Comparison of ENCODE assay signal across 22 cellular contexts in the genomic region with DNA sequence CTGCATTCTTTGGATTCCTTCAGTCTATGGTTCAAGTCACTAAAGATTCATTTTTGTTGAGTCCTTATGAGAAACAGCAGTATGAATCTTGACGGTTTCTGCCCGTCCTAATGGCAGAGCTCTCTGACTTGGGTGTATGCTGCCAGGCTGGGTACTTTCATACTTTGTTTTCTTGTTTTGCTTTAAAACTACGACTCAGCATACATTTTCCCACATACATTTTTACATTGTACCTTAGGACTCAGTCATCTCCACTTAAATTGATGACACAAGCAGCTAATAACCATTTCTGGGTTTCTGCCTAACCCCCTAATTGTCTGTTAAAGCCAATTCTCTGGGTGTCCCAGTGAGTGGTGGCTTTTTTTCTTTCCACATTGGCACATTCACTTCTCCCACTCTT. TPM values are rescaled to one million over a fixed set of nuclear protein-coding genes. Genes with fewer than 3 reads are reported as not detected.
A peak's percentile ranks its signal among the peaks of the same experiment; 100 is the strongest.
DNase-seq lines count a peak whose midpoint lies in the region; ATAC-seq, FAIRE-seq and TF ChIP-seq lines count a peak whose summit lies in the region.
"Had no signal": no experiment of that assay in that cellular context is flagged by ENCODE, and none has a peak within 500 bp of the region (broad histone marks: within the 10 kb centered on the region; RNA-seq: fewer than 3 reads in every experiment).

No MANE protein-coding gene starts in this region.

- H3K27ac ChIP-seq in A549 (no peak overlapping the region), A673 (ENCODE audit: low read depth, low read length, poor library complexity, severe bottlenecking) (no peak overlapping the region), SK-N-MC (peak overlapping the region; percentile 61)
- H3K27ac ChIP-seq: thoracic aorta, uterus had no signal

- no peak overlapping the region for H3K4me2 ChIP-seq in A549

- no peaks in the 10 kb centered on the region for H3K9me3 ChIP-seq in A549
- H3K9me3 ChIP-seq in A673 (ENCODE audit: low read depth, low read length, poor library complexity, severe bottlenecking): no peaks in the 10 kb centered on the region
- no peaks in the 10 kb centered on the region for H3K9me3 ChIP-seq in SK-N-MC (ENCODE audit: low read depth, low read length)
- H3K9me3 ChIP-seq: thoracic aorta, uterus had no signal

- TF ChIP-seq POLR2A in A549 (IDR thresholded peaks at IDR 0.05; ENCODE audit: low read length): no peak

- H3K4me1 ChIP-seq in A549 (peaks cover 19% of the 10 kb centered on the region), A673 (ENCODE audit: insufficient read depth, low read length, poor library complexity, severe bottlenecking) (peaks cover 3% of the 10 kb centered on the region)
- H3K4me1 ChIP-seq: uterus had no signal

- ATAC-seq in A549: no peak
- ATAC-seq: activated CD8-positive, alpha-beta T cell treated with anti-CD3 and anti-CD28 coated beads for 36 hours; activated T-cell treated with anti-CD3 and anti-CD28 coated beads, Interleukin-2, amount 50 U/mL, for 4 hours; naive thymus-derived CD8-positive, alpha-beta T cell had no signal

- DNase-seq in A549 (ENCODE audit: low read depth in 1 of 2, low spot score in 1 of 2): no peak
- DNase-seq in A673 (ENCODE audit: low spot score): no peak
- no peak for DNase-seq in SK-N-MC (ENCODE audit: low read depth, low spot score)
- DNase-seq in NCI-H1092 treated with DMSO at 0.1 percent for 48 hours (lab: John Stamatoyannopoulos, UW): no peak
- no peak for DNase-seq in activated gamma-delta T cell (lab: John Stamatoyannopoulos, UW)
- DNase-seq: activated CD4-positive, CD25-positive, alpha-beta regulatory T cell treated with anti-CD3 and anti-CD28 coated beads, Interleukin-2, amount 50 U/mL, for 72 hours; activated CD8-positive, alpha-beta T cell treated with anti-CD3 and anti-CD28 coated beads for 36 hours; activated naive CD8-positive, alpha-beta T cell treated with anti-CD3 and anti-CD28 coated beads for 36 hours; activated T-cell treated with anti-CD3 and anti-CD28 coated beads, Interleukin-2, amount 50 U/mL, for 4 hours; caudate nucleus; cortex of kidney; head of caudate nucleus; Karpas-422; kidney; naive thymus-derived CD8-positive, alpha-beta T cell; NCI-H1436 treated with DMSO at 0.1 percent for 48 hours; NCI-H446; NCI-H774; nucleus accumbens; uterus had no signal

- intact Hi-C loops in A673 (cut with micrococcal nuclease; ENCODE audit: unreplicated experiment): no loop called here

- FAIRE-seq in A549 (lab: Jason Lieb, UNC): no peak
- FAIRE-seq: astrocyte, kidney had no signal

- WGBS in A549 (ENCODE audit: missing lambda C conversion rate): 90% methylated on average over 3 of the region's 3 CpGs

- no peak for TF ChIP-seq RAD21 in A549 (conservative IDR thresholded peaks at IDR 0.05 in 1 of 2, IDR thresholded peaks at IDR 0.05 in 1 of 2)

- TSS peak; percentile 63 for BruUV-seq in A673 (replicated peaks; lab: Mats Ljungman, UMichigan)

- CTCF ChIA-PET in A549 (lab: Yijun Ruan, JAX): no interaction called here
- CTCF ChIA-PET in A673 (lab: Charles Lee): no interaction called here

- no peak overlapping the region for H3K9ac ChIP-seq in SK-N-MC (ENCODE audit: insufficient read length)

- no peak overlapping the region for H3K4me3 ChIP-seq in A549
- H3K4me3 ChIP-seq in A673 (ENCODE audit: low read depth, low read length, poor library complexity, severe bottlenecking): no peak overlapping the region
- H3K4me3 ChIP-seq in SK-N-MC: no peak overlapping the region
- H3K4me3 ChIP-seq: thoracic aorta, uterus had no signal

- no peak for TF ChIP-seq EP300 in A549 (IDR thresholded peaks at IDR 0.05)

- H3K36me3 ChIP-seq in A673 (ENCODE audit: insufficient read depth, low read length, poor library complexity, severe bottlenecking) (peaks cover 58% of the 10 kb centered on the region), SK-N-MC (ENCODE audit: insufficient read depth, low read length) (peaks cover 53% of the 10 kb centered on the region)
- H3K36me3 ChIP-seq: uterus had no signal

- POLR2A ChIA-PET in A549 (lab: Yijun Ruan, JAX): no interaction called here
- POLR2A ChIA-PET in A673 (lab: Charles Lee; ENCODE audit: low non-redundant PET): no interaction called here

- TF ChIP-seq CTCF in A549 (IDR thresholded peaks at IDR 0.05) (no peak), A673 (conservative IDR thresholded peaks at IDR 0.05; ENCODE audit: low read depth, low read length) (no peak)

- no peaks in the 10 kb centered on the region for H3K27me3 ChIP-seq in A673 (replicated peaks; ENCODE audit: insufficient read depth, low read depth, low read length, poor library complexity)
- H3K27me3 ChIP-seq: uterus had no signal

TF ChIP-seq in A549, 52 proteins besides CTCF, POLR2A, EP300 and RAD21:
- TF ChIP-seq NPAS2 (CRISPR knock-in tag; IDR thresholded peaks at IDR 0.05; ENCODE audit: borderline replicate concordance): no peak
- TF ChIP-seq TFCP2L1 (CRISPR knock-in tag; IDR thresholded peaks at IDR 0.05): no peak
- no peak for TF ChIP-seq POLR2AphosphoS2 (conservative IDR thresholded peaks at IDR 0.05; ENCODE audit: low read length)
- no peak for TF ChIP-seq ZNF302 (CRISPR knock-in tag; IDR thresholded peaks at IDR 0.05)
- peak; percentile 60 for TF ChIP-seq MAFK (IDR thresholded peaks at IDR 0.05; ENCODE audit: partially characterized antibody)
- no peak for TF ChIP-seq JUN (IDR thresholded peaks at IDR 0.05)
- no peak for TF ChIP-seq HOXB5 (CRISPR knock-in tag; IDR thresholded peaks at IDR 0.05)
- TF ChIP-seq, protein P1, sequence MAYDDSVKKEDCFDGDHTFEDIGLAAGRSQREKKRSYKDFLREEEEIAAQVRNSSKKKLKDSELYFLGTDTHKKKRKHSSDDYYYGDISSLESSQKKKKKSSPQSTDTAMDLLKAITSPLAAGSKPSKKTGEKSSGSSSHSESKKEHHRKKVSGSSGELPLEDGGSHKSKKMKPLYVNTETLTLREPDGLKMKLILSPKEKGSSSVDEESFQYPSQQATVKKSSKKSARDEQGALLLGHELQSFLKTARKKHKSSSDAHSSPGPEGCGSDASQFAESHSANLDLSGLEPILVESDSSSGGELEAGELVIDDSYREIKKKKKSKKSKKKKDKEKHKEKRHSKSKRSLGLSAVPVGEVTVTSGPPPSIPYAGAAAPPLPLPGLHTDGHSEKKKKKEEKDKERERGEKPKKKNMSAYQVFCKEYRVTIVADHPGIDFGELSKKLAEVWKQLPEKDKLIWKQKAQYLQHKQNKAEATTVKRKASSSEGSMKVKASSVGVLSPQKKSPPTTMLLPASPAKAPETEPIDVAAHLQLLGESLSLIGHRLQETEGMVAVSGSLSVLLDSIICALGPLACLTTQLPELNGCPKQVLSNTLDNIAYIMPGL (CRISPR knock-in tag; IDR thresholded peaks at IDR 0.05; ENCODE audit: borderline replicate concordance): no peak

RNA-seq across cellular contexts. Expression of a gene that starts 4.8 kb away (rescaled TPM):
- polyA plus RNA-seq in A549 (2011; rRNA removed) (54.8 and 63.4 TPM in 2 replicates), A549 (2017; fragmentation: RNase III; extraction: RNeasy Plus Mini Kit Qiagen cat#74134 plus additional on column Dnase treatment) (36.9 to 40.3 TPM (median 37.5 TPM) in 3 replicates)
- polyA plus RNA-seq in A549 (2012; cell fraction: cytosol; rRNA removed): 41.2 and 52.4 TPM in 2 replicates
- 95.5 and 110 TPM in 2 replicates for polyA plus RNA-seq in A549 (2012; cell fraction: nucleus; rRNA removed)
- 36.2 and 41.2 TPM in 2 replicates for polyA minus RNA-seq in A549 (2011; rRNA and poly(A)+ RNA removed)
- 49.5 and 53.4 TPM in 2 replicates for total RNA-seq in A673 (2021)

RNA-seq across cellular contexts. Expression of a gene that starts 12.7 kb away (rescaled TPM):
- 292 and 361 TPM in 2 replicates for polyA plus RNA-seq in A549 (2011; rRNA removed)
- polyA plus RNA-seq in A549 (2012; cell fraction: cytosol; rRNA removed): 120 and 156 TPM in 2 replicates
- polyA plus RNA-seq in A549 (2012; cell fraction: nucleus; rRNA removed): 45.8 and 59.5 TPM in 2 replicates
- 146 to 154 TPM (median 154 TPM) in 3 replicates for polyA plus RNA-seq in A549 (2017; fragmentation: RNase III; extraction: RNeasy Plus Mini Kit Qiagen cat#74134 plus additional on column Dnase treatment)
- 111 and 121 TPM in 2 replicates for polyA minus RNA-seq in A549 (2011; rRNA and poly(A)+ RNA removed)
- total RNA-seq in A673 (2021): 217 and 233 TPM in 2 replicates

RNA-seq across cellular contexts. Expression of a gene that starts 36.4 kb away (rescaled TPM):
- polyA plus RNA-seq in A549 (2011; rRNA removed) (55.1 and 62.1 TPM in 2 replicates), A549 (2017; fragmentation: RNase III; extraction: RNeasy Plus Mini Kit Qiagen cat#74134 plus additional on column Dnase treatment) (35.7 to 37.9 TPM (median 36.2 TPM) in 3 replicates)
- polyA plus RNA-seq in A549 (2012; cell fraction: cytosol; rRNA removed): 49.0 and 50.7 TPM in 2 replicates
- 27.7 and 42.4 TPM in 2 replicates for polyA plus RNA-seq in A549 (2012; cell fraction: nucleus; rRNA removed)
- 20.5 and 22.5 TPM in 2 replicates for polyA minus RNA-seq in A549 (2011; rRNA and poly(A)+ RNA removed)
- total RNA-seq in A673 (2021): 62.0 and 68.3 TPM in 2 replicates

RNA-seq across cellular contexts. Expression of a gene that starts 36.5 kb away (rescaled TPM):
- polyA plus RNA-seq in A549 (2011; rRNA removed) (71.8 and 85.3 TPM in 2 replicates), A549 (2017; fragmentation: RNase III; extraction: RNeasy Plus Mini Kit Qiagen cat#74134 plus additional on column Dnase treatment) (25.5 to 27.3 TPM (median 26.7 TPM) in 3 replicates)
- 19.4 and 22.3 TPM in 2 replicates for polyA plus RNA-seq in A549 (2012; cell fraction: cytosol; rRNA removed)
- polyA plus RNA-seq in A549 (2012; cell fraction: nucleus; rRNA removed): 8.7 and 12.0 TPM in 2 replicates
- 34.7 and 36.2 TPM in 2 replicates for polyA minus RNA-seq in A549 (2011; rRNA and poly(A)+ RNA removed)
- 44.9 and 45.9 TPM in 2 replicates for total RNA-seq in A673 (2021)
